1 cellular context compared by ENCODE assay signal in genomic region chr6:138161434-138162103, GRCh38.
A peak's percentile ranks its signal among the peaks of the same experiment; 100 is the strongest.
TF ChIP-seq lines count a peak whose summit lies in the region.

TSS of gene ARFGEF3 (plus strand) at chr6:138161939. CDS start at chr6:138162087, 148 bp downstream.

TF ChIP-seq in K562, 482 proteins besides CTCF, POLR2A, EP300 and RAD21 (continued from another document):
- TF ChIP-seq ARID3A (IDR thresholded peaks at IDR 0.05; ENCODE audit: borderline replicate concordance, low read depth, low read length) (no peak), POLR2AphosphoS2 (IDR thresholded peaks at IDR 0.05; ENCODE audit: low read length) (no peak), ZNF696 (CRISPR knock-in tag; conservative IDR thresholded peaks at IDR 0.05) (no peak), CXXC5 (CRISPR knock-in tag; IDR thresholded peaks at IDR 0.05) (peak; percentile 26; the same call in 1 of the 2 replicates), FOSL1 (tag; conservative IDR thresholded peaks at IDR 0.05) (0 out of 2 replicates have a peak, but pooled peaks have one; percentile 39), UBTF (IDR thresholded peaks at IDR 0.05; ENCODE audit: borderline replicate concordance in 1 of 2, low read depth in 2 of 2, low read length in 2 of 2) (peak; percentile 32 to 59; a peak in 1 of 4 replicates), DMBX1 (CRISPR knock-in tag; IDR thresholded peaks at IDR 0.05; ENCODE audit: borderline replicate concordance) (no peak), HNRNPLL (IDR thresholded peaks at IDR 0.05; ENCODE audit: low read depth, low read length, poor library complexity, severe bottlenecking) (no peak), BRD4 (IDR thresholded peaks at IDR 0.05) (no peak)
- TF ChIP-seq, protein P1, sequence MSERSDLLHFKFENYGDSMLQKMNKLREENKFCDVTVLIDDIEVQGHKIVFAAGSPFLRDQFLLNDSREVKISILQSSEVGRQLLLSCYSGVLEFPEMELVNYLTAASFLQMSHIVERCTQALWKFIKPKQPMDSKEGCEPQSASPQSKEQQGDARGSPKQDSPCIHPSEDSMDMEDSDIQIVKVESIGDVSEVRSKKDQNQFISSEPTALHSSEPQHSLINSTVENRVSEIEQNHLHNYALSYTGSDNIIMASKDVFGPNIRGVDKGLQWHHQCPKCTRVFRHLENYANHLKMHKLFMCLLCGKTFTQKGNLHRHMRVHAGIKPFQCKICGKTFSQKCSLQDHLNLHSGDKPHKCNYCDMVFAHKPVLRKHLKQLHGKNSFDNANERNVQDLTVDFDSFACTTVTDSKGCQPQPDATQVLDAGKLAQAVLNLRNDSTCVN (CRISPR knock-in tag; IDR thresholded peaks at IDR 0.05) = no peak
- TF ChIP-seq, protein P2, sequence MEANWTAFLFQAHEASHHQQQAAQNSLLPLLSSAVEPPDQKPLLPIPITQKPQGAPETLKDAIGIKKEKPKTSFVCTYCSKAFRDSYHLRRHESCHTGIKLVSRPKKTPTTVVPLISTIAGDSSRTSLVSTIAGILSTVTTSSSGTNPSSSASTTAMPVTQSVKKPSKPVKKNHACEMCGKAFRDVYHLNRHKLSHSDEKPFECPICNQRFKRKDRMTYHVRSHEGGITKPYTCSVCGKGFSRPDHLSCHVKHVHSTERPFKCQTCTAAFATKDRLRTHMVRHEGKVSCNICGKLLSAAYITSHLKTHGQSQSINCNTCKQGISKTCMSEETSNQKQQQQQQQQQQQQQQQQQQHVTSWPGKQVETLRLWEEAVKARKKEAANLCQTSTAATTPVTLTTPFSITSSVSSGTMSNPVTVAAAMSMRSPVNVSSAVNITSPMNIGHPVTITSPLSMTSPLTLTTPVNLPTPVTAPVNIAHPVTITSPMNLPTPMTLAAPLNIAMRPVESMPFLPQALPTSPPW (CRISPR knock-in tag; IDR thresholded peaks at IDR 0.05) = peak; percentile 27; the same call in 1 of the 2 replicates
